In genomic region chrX:10617186-10617963, GRCh38 we compare ENCODE assay signal across 10 cellular contexts. TPM values are rescaled to one million over a fixed set of nuclear protein-coding genes. Genes with fewer than 3 reads are reported as not detected.
DNase-seq lines count a peak whose midpoint lies in the region; ATAC-seq and TF ChIP-seq lines count a peak whose summit lies in the region.
"Had no signal": no experiment of that assay in that cellular context is flagged by ENCODE, and none has a peak within 500 bp of the region (broad histone marks: within the 10 kb centered on the region; RNA-seq: fewer than 3 reads in every experiment).

No MANE protein-coding gene starts in this region.

- no peak overlapping the region for H2BK120ac ChIP-seq in mesenchymal stem cell (ENCODE audit: low read depth, low read length)

- DNase-seq in left ventricle myocardium inferior (no peak), cardiac septum (ENCODE audit: low spot score) (no peak), breast epithelium (ENCODE audit: low spot score in 2 of 2) (no peak), mesenchymal stem cell (no peak), upper lobe of right lung (no peak), dorsolateral prefrontal cortex (no peak), vagina (ENCODE audit: extremely low spot score in 2 of 2) (no peak), iPS-NIHi11 (ENCODE audit: low spot score) (no peak)
- DNase-seq: activated T-cell treated with anti-CD3 and anti-CD28 coated beads, Interleukin-2, amount 50 U/mL, for 24 hours had no signal

- no peak overlapping the region for H2BK5ac ChIP-seq in mesenchymal stem cell (ENCODE audit: low read depth, low read length, poor library complexity, severe bottlenecking)

- no peak overlapping the region for H4K8ac ChIP-seq in mesenchymal stem cell (ENCODE audit: low read length)

- H3K4ac ChIP-seq in mesenchymal stem cell (ENCODE audit: low read depth in 1 of 2, low read length in 2 of 2), result no peak overlapping the region

- H3K27me3 ChIP-seq in left ventricle myocardium inferior (ENCODE audit: low read depth) (no peaks in the 10 kb centered on the region), breast epithelium (peaks cover 0 to 48% of the 10 kb centered on the region in 2 donors), mesenchymal stem cell (ENCODE audit: control insufficient read depth in 1 of 2, insufficient read depth in 1 of 2, low read length in 2 of 2) (no peaks in the 10 kb centered on the region), upper lobe of right lung (no peaks in the 10 kb centered on the region), dorsolateral prefrontal cortex (peaks cover 0 to 90% (median 33%) of the 10 kb centered on the region in 45 donors), vagina (no peaks in the 10 kb centered on the region)

- peak overlapping the region; percentile 75 for H3K4me3 ChIP-seq in left ventricle myocardium inferior
- peak overlapping the region in 1 of 3 donors; percentile 57 for H3K4me3 ChIP-seq in breast epithelium
- no peak overlapping the region for H3K4me3 ChIP-seq in mesenchymal stem cell (ENCODE audit: insufficient read depth in 1 of 2, low read depth in 1 of 2, low read length in 2 of 2)
- peak overlapping the region; percentile 52 for H3K4me3 ChIP-seq in upper lobe of right lung
- peak overlapping the region in 7 of 59 donors; percentile 2 to 70 (median 64) for H3K4me3 ChIP-seq in dorsolateral prefrontal cortex
- H3K4me3 ChIP-seq in vagina, result no peak overlapping the region

- WGBS in mesenchymal stem cell, result 58% methylated on average over 6 of the region's 10 CpGs

- no peak overlapping the region for H4K91ac ChIP-seq in mesenchymal stem cell (ENCODE audit: low read length)

- H3K4me1 ChIP-seq in left ventricle myocardium inferior, result no peaks in the 10 kb centered on the region
- H3K4me1 ChIP-seq in breast epithelium, result no peaks in the 10 kb centered on the region
- peaks cover 1% of the 10 kb centered on the region for H3K4me1 ChIP-seq in mesenchymal stem cell (ENCODE audit: control insufficient read depth, insufficient read depth, low read depth, low read length)
- H3K4me1 ChIP-seq in upper lobe of right lung, result no peaks in the 10 kb centered on the region
- H3K4me1 ChIP-seq in vagina, result peaks cover 14% of the 10 kb centered on the region

- no peak for TF ChIP-seq CTCF in left ventricle myocardium inferior (IDR thresholded peaks at IDR 0.05; ENCODE audit: borderline replicate concordance)
- no peak for TF ChIP-seq CTCF in breast epithelium (IDR thresholded peaks at IDR 0.05)
- no peak for TF ChIP-seq CTCF in upper lobe of right lung (IDR thresholded peaks at IDR 0.05)
- no peak for TF ChIP-seq CTCF in dorsolateral prefrontal cortex (IDR thresholded peaks at IDR 0.05 in 54 of 56, conservative IDR thresholded peaks at IDR 0.05 in 2 of 56; ENCODE audit: low read depth in 1 of 56, partially characterized antibody in 56 of 56)
- TF ChIP-seq CTCF in vagina (IDR thresholded peaks at IDR 0.05), result no peak

- no peak overlapping the region for H2BK15ac ChIP-seq in mesenchymal stem cell (ENCODE audit: low read depth, poor library complexity, severe bottlenecking)

- intact Hi-C loops in left ventricle myocardium inferior (cut with micrococcal nuclease) (no loop called here), cardiac septum (cut with DNase I) (loop anchor here (5.0 kb wide), 1 partner anchor 425 kb away; no protein-coding TSS in a partner anchor), breast epithelium (cut with DNase I; ENCODE audit: low total_unique reads) (no loop called here), upper lobe of right lung (cut with DNase I) (no loop called here), dorsolateral prefrontal cortex (cut with DNase I) (loop anchor here in 1 of 2 donors (5.0 kb wide), 1 partner anchor 425 kb away; no protein-coding TSS in a partner anchor), vagina (cut with DNase I) (no loop called here)

- no peaks in the 10 kb centered on the region for H3K36me3 ChIP-seq in left ventricle myocardium inferior
- no peaks in the 10 kb centered on the region for H3K36me3 ChIP-seq in breast epithelium
- H3K36me3 ChIP-seq in mesenchymal stem cell (ENCODE audit: control insufficient read depth in 1 of 2, insufficient read depth in 2 of 2, low read depth in 1 of 2, low read length in 2 of 2), result no peaks in the 10 kb centered on the region
- H3K36me3 ChIP-seq in upper lobe of right lung, result no peaks in the 10 kb centered on the region
- no peaks in the 10 kb centered on the region for H3K36me3 ChIP-seq in vagina

- TF ChIP-seq POLR2A in breast epithelium (IDR thresholded peaks at IDR 0.05) (no peak), vagina (IDR thresholded peaks at IDR 0.05) (no peak)

- no peak for ATAC-seq in upper lobe of right lung

- no peak overlapping the region for H2BK12ac ChIP-seq in mesenchymal stem cell (ENCODE audit: low read length in 2 of 2)

- H3K9ac ChIP-seq in mesenchymal stem cell (ENCODE audit: low read length), result peak overlapping the region; percentile 80

- no peak overlapping the region for H3K23ac ChIP-seq in mesenchymal stem cell (ENCODE audit: low read length in 2 of 2)

- H3K14ac ChIP-seq in mesenchymal stem cell (ENCODE audit: low read length in 2 of 2), result no peak overlapping the region

- H2AFZ ChIP-seq in mesenchymal stem cell (ENCODE audit: low read depth, low read length), result no peak overlapping the region

- peak overlapping the region; percentile 73 for H3K27ac ChIP-seq in left ventricle myocardium inferior (replicated peaks)
- peak overlapping the region; percentile 23 to 46 for H3K27ac ChIP-seq in breast epithelium
- peak overlapping the region; percentile 64 for H3K27ac ChIP-seq in mesenchymal stem cell (ENCODE audit: low read length, poor library complexity, severe bottlenecking)
- peak overlapping the region; percentile 11 for H3K27ac ChIP-seq in upper lobe of right lung
- H3K27ac ChIP-seq in dorsolateral prefrontal cortex, result no peak overlapping the region
- no peak overlapping the region for H3K27ac ChIP-seq in vagina
- H3K27ac ChIP-seq: skin epidermis had no signal

- no peak overlapping the region for H2AK5ac ChIP-seq in mesenchymal stem cell (ENCODE audit: low read length, severe bottlenecking)

- no peaks in the 10 kb centered on the region for H3K79me1 ChIP-seq in mesenchymal stem cell (replicated peaks; ENCODE audit: low read length, poor library complexity, severe bottlenecking)

- no peak overlapping the region for H3K18ac ChIP-seq in mesenchymal stem cell (ENCODE audit: low read depth in 1 of 2, low read length in 2 of 2)

- H3K9me3 ChIP-seq in left ventricle myocardium inferior (replicated peaks) (no peaks in the 10 kb centered on the region), breast epithelium (no peaks in the 10 kb centered on the region), mesenchymal stem cell (ENCODE audit: control insufficient read depth, low read length) (no peaks in the 10 kb centered on the region), upper lobe of right lung (no peaks in the 10 kb centered on the region), vagina (no peaks in the 10 kb centered on the region)

- H3K4me2 ChIP-seq in mesenchymal stem cell (ENCODE audit: low read length, poor library complexity, severe bottlenecking), result peak overlapping the region; percentile 53

RNA-seq across cellular contexts. Expression of gene MID1, which starts 3.0 kb away (rescaled TPM):
- total RNA-seq in left ventricle myocardium inferior, result 9.4 TPM
- total RNA-seq in cardiac septum, result 35.7 TPM
- total RNA-seq in breast epithelium, result 10 to 100 TPM in 2 of 3 donors, 1 to 10 TPM in 1; 6.9 to 18.9 (median 10.8) TPM
- polyA plus RNA-seq in mesenchymal stem cell (2013, experiment 1 of 2), result 3.7 TPM
- polyA plus RNA-seq in mesenchymal stem cell (2013, experiment 2 of 2), result 2.7 TPM
- total RNA-seq in upper lobe of right lung, result 24.5 TPM
- total RNA-seq in dorsolateral prefrontal cortex, result 10 to 100 TPM in 102 of 120 experiments, 1 to 10 TPM in 18; 7.4 to 35.3 (median 13.3) TPM
- total RNA-seq in vagina, result 16.2 TPM

Comparison
In these comparisons a context has a peak if more than half of its experiments do, and no peak if none do; other contexts are left out.
1. H3K27ac ChIP-seq: peak in left ventricle myocardium inferior (single experiment), breast epithelium (2 of 2), mesenchymal stem cell (single experiment) and upper lobe of right lung (single experiment); none in dorsolateral prefrontal cortex (0 of 59) and vagina (single experiment).
2. H3K4me3 ChIP-seq: peak in left ventricle myocardium inferior (single experiment) and upper lobe of right lung (single experiment); none in mesenchymal stem cell (0 of 2) and vagina (0 of 2).